Comparison of ENCODE assay signal across 8 cellular contexts in genomic region chr12:120361506-120362208, GRCh38. TPM values are rescaled to one million over a fixed set of nuclear protein-coding genes. Genes with fewer than 3 reads are reported as not detected.
A peak's percentile ranks its signal among the peaks of the same experiment; 100 is the strongest.
DNase-seq lines count a peak whose midpoint lies in the region; ATAC-seq and TF ChIP-seq lines count a peak whose summit lies in the region.

No MANE protein-coding gene starts in this region.

- DNase-seq in GM20000 (ENCODE audit: low spot score) (peak; percentile 77), NCI-H526 treated with DMSO at 0.1 percent for 48 hours (lab: John Stamatoyannopoulos, UW) (peak; percentile 31), mesenchymal stem cell (peak; percentile 82), tibial artery (no peak)
- DNase-seq in effector memory CD8-positive, alpha-beta T cell, result no peak

- H3K9me3 ChIP-seq in mesenchymal stem cell (ENCODE audit: control insufficient read depth, low read length) (no peaks in the 10 kb centered on the region), tibial artery (no peaks in the 10 kb centered on the region)

- WGBS in mesenchymal stem cell, result 10% methylated on average over 43 of the region's 56 CpGs

- H3K27me3 ChIP-seq in mesenchymal stem cell (ENCODE audit: control insufficient read depth in 1 of 2, insufficient read depth in 1 of 2, low read length in 2 of 2) (peaks cover 23 to 63% of the 10 kb centered on the region in 2 experiments), tibial artery (peaks cover 0 to 40% of the 10 kb centered on the region in 2 donors)

- H2BK15ac ChIP-seq in mesenchymal stem cell (ENCODE audit: low read depth, poor library complexity, severe bottlenecking), result peak overlapping the region; percentile 94

- H2BK5ac ChIP-seq in mesenchymal stem cell (ENCODE audit: low read depth, low read length, poor library complexity, severe bottlenecking), result no peak overlapping the region

- intact Hi-C loops in tibial artery (cut with DNase I; ENCODE audit: low total_unique reads), result no loop called here

- H3K4me3 ChIP-seq in mesenchymal stem cell (ENCODE audit: insufficient read depth in 1 of 2, low read depth in 1 of 2, low read length in 2 of 2), result peak overlapping the region; percentile 48 to 49
- peak overlapping the region; percentile 27 to 40 for H3K4me3 ChIP-seq in tibial artery

- H2BK120ac ChIP-seq in mesenchymal stem cell (ENCODE audit: low read depth, low read length), result peak overlapping the region; percentile 42

- H2AFZ ChIP-seq in mesenchymal stem cell (ENCODE audit: low read depth, low read length), result peak overlapping the region; percentile 83

- peaks cover 5% of the 10 kb centered on the region for H3K36me3 Mint-ChIP-seq in effector memory CD8-positive, alpha-beta T cell (ENCODE audit: insufficient read depth)

- peak overlapping the region; percentile 70 to 85 for H3K18ac ChIP-seq in mesenchymal stem cell (ENCODE audit: low read depth in 1 of 2, low read length in 2 of 2)

- H2AK5ac ChIP-seq in mesenchymal stem cell (ENCODE audit: low read length, severe bottlenecking), result peak overlapping the region; percentile 33

- no peak overlapping the region for H3K27ac Mint-ChIP-seq in effector memory CD8-positive, alpha-beta T cell

- peak overlapping the region; percentile 81 for H3K4me2 ChIP-seq in mesenchymal stem cell (ENCODE audit: low read length, poor library complexity, severe bottlenecking)

- H3K36me3 ChIP-seq in mesenchymal stem cell (ENCODE audit: control insufficient read depth in 1 of 2, insufficient read depth in 2 of 2, low read depth in 1 of 2, low read length in 2 of 2) (no peaks in the 10 kb centered on the region), tibial artery (no peaks in the 10 kb centered on the region)

- peak overlapping the region in 1 of 2 experiments; percentile 64 for H3K14ac ChIP-seq in mesenchymal stem cell (ENCODE audit: low read length in 2 of 2)

- no peak for TF ChIP-seq CTCF in GM20000 (IDR thresholded peaks at IDR 0.05; ENCODE audit: extremely low read depth, missing control alignments)
- TF ChIP-seq CTCF in tibial artery (IDR thresholded peaks at IDR 0.05), result no peak

- H3K4me3 Mint-ChIP-seq in effector memory CD8-positive, alpha-beta T cell, result no peak overlapping the region

- peak; percentile 33 for ATAC-seq in effector memory CD8-positive, alpha-beta T cell (replicated peaks)
- ATAC-seq in GM19463 (IDR thresholded peaks at IDR 0.05; ENCODE audit: unreplicated experiment) (no peak), GM19328 (IDR thresholded peaks at IDR 0.05; ENCODE audit: unreplicated experiment) (no peak), HG03045 (IDR thresholded peaks at IDR 0.05; ENCODE audit: unreplicated experiment) (no peak)

- peaks cover 76 to 98% of the 10 kb centered on the region in 2 donors for H3K27me3 Mint-ChIP-seq in effector memory CD8-positive, alpha-beta T cell

- H3K4me1 Mint-ChIP-seq in effector memory CD8-positive, alpha-beta T cell (ENCODE audit: low read depth in 2 of 2), result peaks cover 0 to 5% of the 10 kb centered on the region in 2 donors

- no peak overlapping the region for H3K23ac ChIP-seq in mesenchymal stem cell (ENCODE audit: low read length in 2 of 2)

- H4K91ac ChIP-seq in mesenchymal stem cell (ENCODE audit: low read length), result peak overlapping the region; percentile 71

- H3K27ac ChIP-seq in mesenchymal stem cell (ENCODE audit: low read length, poor library complexity, severe bottlenecking), result no peak overlapping the region
- H3K27ac ChIP-seq in tibial artery, result no peak overlapping the region

- H3K9me3 Mint-ChIP-seq in effector memory CD8-positive, alpha-beta T cell, result no peaks in the 10 kb centered on the region

- peak overlapping the region; percentile 6 to 80 for H2BK12ac ChIP-seq in mesenchymal stem cell (ENCODE audit: low read length in 2 of 2)

- H3K9ac ChIP-seq in mesenchymal stem cell (ENCODE audit: low read length), result peak overlapping the region; percentile 86

- peak overlapping the region; percentile 94 for H4K8ac ChIP-seq in mesenchymal stem cell (ENCODE audit: low read length)

- H3K79me1 ChIP-seq in mesenchymal stem cell (replicated peaks; ENCODE audit: low read length, poor library complexity, severe bottlenecking), result no peaks in the 10 kb centered on the region

- peaks cover 16% of the 10 kb centered on the region for H3K4me1 ChIP-seq in mesenchymal stem cell (ENCODE audit: control insufficient read depth, insufficient read depth, low read depth, low read length)
- H3K4me1 ChIP-seq in tibial artery, result peaks cover 0 to 11% (median 8%) of the 10 kb centered on the region in 4 donors

- H3K4ac ChIP-seq in mesenchymal stem cell (ENCODE audit: low read depth in 1 of 2, low read length in 2 of 2), result peak overlapping the region in 1 of 2 experiments; percentile 94

RNA-seq across cellular contexts. Expression of gene MSI1, which starts 7.3 kb away (rescaled TPM):
- polyA plus RNA-seq in mesenchymal stem cell (2013, experiment 1 of 2), result 0.06 TPM
- polyA plus RNA-seq in mesenchymal stem cell (2013, experiment 2 of 2), result 0.03 TPM

RNA-seq across cellular contexts. Expression of gene PLA2G1B, which starts 34.1 kb away (rescaled TPM):
- polyA plus RNA-seq in mesenchymal stem cell (2013, experiment 1 of 2), result 0.18 TPM
- not detected for polyA plus RNA-seq in mesenchymal stem cell (2013, experiment 2 of 2)

RNA-seq across cellular contexts. Expression of gene SIRT4, which starts 59.5 kb away (rescaled TPM):
- polyA plus RNA-seq in mesenchymal stem cell (2013, experiment 1 of 2), result 0.99 TPM
- polyA plus RNA-seq in mesenchymal stem cell (2013, experiment 2 of 2), result 0.85 TPM

Comparison
In these comparisons a context has a peak if more than half of its experiments do, and no peak if none do; other contexts are left out.
1. DNase-seq: peak in GM20000 (single experiment), NCI-H526 treated with DMSO at 0.1 percent for 48 hours (single experiment) and mesenchymal stem cell (single experiment); none in effector memory CD8-positive, alpha-beta T cell (0 of 3) and tibial artery (0 of 2).